ENCODE assay signal across 1 cellular context in the genomic region with DNA sequence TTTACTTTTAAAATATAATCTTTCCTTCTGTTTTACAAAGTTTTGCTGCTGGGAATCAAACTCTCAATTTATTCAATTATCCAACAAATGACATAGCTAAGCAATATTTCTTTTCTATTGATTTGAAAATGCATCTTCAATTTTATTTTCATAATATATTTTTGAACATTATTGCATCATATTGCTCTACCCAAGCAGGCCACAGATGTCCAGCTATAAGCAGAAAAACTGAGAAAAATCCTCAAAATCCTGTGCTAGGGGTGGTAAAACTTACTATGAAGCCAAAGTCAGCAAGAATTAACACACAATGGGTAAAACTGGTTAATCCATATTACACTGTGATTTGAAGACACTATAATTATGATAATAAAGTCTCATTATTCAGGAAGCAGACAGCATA.
TF ChIP-seq lines count a peak whose summit lies in the region.

No MANE protein-coding gene starts in this region.

TF ChIP-seq in IMR-90, 13 proteins besides CTCF, POLR2A, EP300 and RAD21:
- TF ChIP-seq CEBPB (IDR thresholded peaks at IDR 0.05; ENCODE audit: low read depth, low read length), result peak; percentile 58
- no peak for TF ChIP-seq MXI1 (IDR thresholded peaks at IDR 0.05; ENCODE audit: borderline replicate concordance, low read depth, low read length)
